ENCODE assay signal across 21 cellular contexts in the genomic region with DNA sequence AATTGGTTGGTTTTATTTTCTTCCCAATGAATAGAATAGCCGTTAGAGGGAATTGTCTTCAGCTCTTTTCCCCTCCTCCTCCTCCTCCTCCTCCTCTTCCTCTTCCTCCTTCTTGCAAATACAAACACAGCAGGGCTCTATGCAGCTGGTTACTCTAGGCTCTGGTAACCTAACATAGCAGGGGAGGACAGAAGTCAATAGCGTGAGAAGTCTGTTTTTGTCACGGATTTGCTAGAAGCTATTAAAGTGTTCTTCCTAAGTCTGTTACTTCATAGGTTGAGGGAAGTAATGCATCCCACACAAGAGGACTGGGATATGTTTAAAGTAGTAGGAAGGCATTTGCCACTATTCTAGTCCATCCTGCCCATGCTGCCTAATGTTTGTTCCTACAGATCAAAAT.
DNase-seq lines count a peak whose midpoint lies in the region; ATAC-seq, FAIRE-seq and TF ChIP-seq lines count a peak whose summit lies in the region.
"Had no signal": no experiment of that assay in that cellular context is flagged by ENCODE, and none has a peak within 500 bp of the region (broad histone marks: within the 10 kb centered on the region; RNA-seq: fewer than 3 reads in every experiment).

No MANE protein-coding gene starts in this region.

- no peak for DNase-seq in Right ventricle myocardium superior
- no peak for DNase-seq in right atrium auricular region (ENCODE audit: low spot score)
- DNase-seq in astrocyte (ENCODE audit: low read depth), result no peak
- no peak for DNase-seq in upper lobe of right lung
- no peak for DNase-seq in ecto neural progenitor cell (ENCODE audit: low spot score)
- DNase-seq in activated naive CD8-positive, alpha-beta T cell treated with anti-CD3 and anti-CD28 coated beads, Interleukin-2, amount 50 U/mL, for 24 hours, result no peak
- no peak for DNase-seq in DMS153 treated with DMSO at 0.1 percent for 48 hours (lab: John Stamatoyannopoulos, UW; ENCODE audit: unreplicated experiment)
- DNase-seq: activated CD4-positive, CD25-positive, alpha-beta regulatory T cell treated with anti-CD3 and anti-CD28 coated beads, Interleukin-2, amount 50 U/mL, for 72 hours; aorta; CD4-positive, alpha-beta T cell; cortex of kidney; DMS79; erythroblast; NCI-H187 treated with DMSO at 0.1 percent for 48 hours; NK-92 treated with Interleukin-12 subunit alpha and Interleukin-12 subunit beta, amount 100 ng/mL, for 24 hours; stimulated activated naive CD4-positive, alpha-beta T cell treated with Interleukin-2 at 50 U/mL for 16 hours had no signal

- H3K27me3 ChIP-seq in right atrium auricular region (no peaks in the 10 kb centered on the region), astrocyte (ENCODE audit: insufficient read depth, low read length) (no peaks in the 10 kb centered on the region), upper lobe of right lung (no peaks in the 10 kb centered on the region)

- peaks cover 12% of the 10 kb centered on the region for H3K79me2 ChIP-seq in astrocyte (ENCODE audit: insufficient read depth, low read length)

- H3K4me3 ChIP-seq in right atrium auricular region (no peak overlapping the region), astrocyte (ENCODE audit: insufficient read depth, low read depth, low read length) (no peak overlapping the region), mesodermal cell (ENCODE audit: extremely low read depth, insufficient read depth, low read length, poor library complexity, severe bottlenecking) (no peak overlapping the region), upper lobe of right lung (no peak overlapping the region)
- H3K4me3 ChIP-seq: A549, lung had no signal

- H3K27ac ChIP-seq in right atrium auricular region, result no peak overlapping the region
- peak overlapping the region; percentile 72 for H3K27ac ChIP-seq in astrocyte (ENCODE audit: low read depth, low read length)
- peak overlapping the region; percentile 70 for H3K27ac ChIP-seq in mesodermal cell (ENCODE audit: low read depth, low read length, severe bottlenecking)
- no peak overlapping the region for H3K27ac ChIP-seq in upper lobe of right lung
- H3K27ac ChIP-seq: A549 had no signal

- no peak overlapping the region for H3K4me3 Mint-ChIP-seq in astrocyte (ENCODE audit: unreplicated experiment)
- H3K4me3 Mint-ChIP-seq in activated naive CD8-positive, alpha-beta T cell treated with anti-CD3 and anti-CD28 coated beads, Interleukin-2, amount 50 U/mL, for 24 hours, result no peak overlapping the region
- H3K4me3 Mint-ChIP-seq: CD4-positive, alpha-beta T cell; natural killer cell treated with Interleukin-12 subunit alpha and Interleukin-12 subunit beta and Interleukin-15 and Interleukin-18, amount 100 ng/mL, for 72 hours; T-helper 2 cell treated with Interferon-gamma antibody and Interleukin-4, amounts not matched to agents 5 μg/mL and 100 μg/mL, for 36 hours had no signal

- H4K20me1 ChIP-seq in astrocyte (ENCODE audit: insufficient read depth, low read length), result peaks cover 5% of the 10 kb centered on the region

- no peak for FAIRE-seq in astrocyte (lab: Jason Lieb, UNC)
- FAIRE-seq: A549 had no signal

- peak overlapping the region; percentile 46 for H3K9ac ChIP-seq in astrocyte (ENCODE audit: low read length)

- peak overlapping the region; percentile 49 for H3K4me2 ChIP-seq in astrocyte (ENCODE audit: low read length)
- H3K4me2 ChIP-seq: A549 had no signal

- ATAC-seq in Right ventricle myocardium superior (ENCODE audit: poor library complexity) (peak; percentile 37), upper lobe of right lung (peak; percentile 60)
- ATAC-seq in activated naive CD8-positive, alpha-beta T cell treated with anti-CD3 and anti-CD28 coated beads, Interleukin-2, amount 50 U/mL, for 24 hours, result no peak
- ATAC-seq: A549; natural killer cell treated with Interleukin-12 subunit alpha and Interleukin-12 subunit beta and Interleukin-15 and Interleukin-18, amount 100 ng/mL, for 72 hours had no signal

- H3K4me1 ChIP-seq in right atrium auricular region (peaks cover 0 to 16% of the 10 kb centered on the region in 2 donors), astrocyte (ENCODE audit: insufficient read depth, low read length) (peaks cover 21% of the 10 kb centered on the region), mesodermal cell (ENCODE audit: control insufficient read depth, insufficient read depth, low read length, poor library complexity, severe bottlenecking) (peaks cover 18% of the 10 kb centered on the region), upper lobe of right lung (peaks cover 13% of the 10 kb centered on the region)
- H3K4me1 ChIP-seq: A549 had no signal

- TF ChIP-seq CTCF in right atrium auricular region (IDR thresholded peaks at IDR 0.05) (no peak), astrocyte (IDR thresholded peaks at IDR 0.05; ENCODE audit: insufficient read depth, low read depth, low read length) (no peak), upper lobe of right lung (IDR thresholded peaks at IDR 0.05) (no peak)

- H3K36me3 ChIP-seq in right atrium auricular region, result no peaks in the 10 kb centered on the region
- H3K36me3 ChIP-seq in astrocyte (ENCODE audit: insufficient read depth, low read length), result no peaks in the 10 kb centered on the region
- peaks cover 12% of the 10 kb centered on the region for H3K36me3 ChIP-seq in mesodermal cell (ENCODE audit: control insufficient read depth, insufficient read depth, low read length)
- no peaks in the 10 kb centered on the region for H3K36me3 ChIP-seq in upper lobe of right lung

- H3K27me3 Mint-ChIP-seq in astrocyte (ENCODE audit: low read depth, unreplicated experiment), result no peaks in the 10 kb centered on the region
- H3K27me3 Mint-ChIP-seq in activated naive CD8-positive, alpha-beta T cell treated with anti-CD3 and anti-CD28 coated beads, Interleukin-2, amount 50 U/mL, for 24 hours, result no peaks in the 10 kb centered on the region
- H3K27me3 Mint-ChIP-seq: CD4-positive, alpha-beta T cell; natural killer cell treated with Interleukin-12 subunit alpha and Interleukin-12 subunit beta and Interleukin-15 and Interleukin-18, amount 100 ng/mL, for 72 hours had no signal

- peaks cover 37% of the 10 kb centered on the region for H3K4me1 Mint-ChIP-seq in astrocyte (ENCODE audit: low read depth, unreplicated experiment)
- H3K4me1 Mint-ChIP-seq in activated naive CD8-positive, alpha-beta T cell treated with anti-CD3 and anti-CD28 coated beads, Interleukin-2, amount 50 U/mL, for 24 hours, result peaks cover 10% of the 10 kb centered on the region

- H3K9me3 ChIP-seq in right atrium auricular region (no peaks in the 10 kb centered on the region), astrocyte (ENCODE audit: insufficient read depth, low read depth, low read length) (no peaks in the 10 kb centered on the region), mesodermal cell (ENCODE audit: control insufficient read depth, low read length) (peaks cover 5% of the 10 kb centered on the region), upper lobe of right lung (no peaks in the 10 kb centered on the region)
- H3K9me3 ChIP-seq: A549 had no signal

- 80% methylated on average over 2 of the region's 3 CpGs; no CpG with 5 or more reads in 1 of the 2 experiments for WGBS in mesodermal cell (ENCODE audit: insufficient coverage in 2 of 2), 2 experiments

- H3K36me3 Mint-ChIP-seq in astrocyte (ENCODE audit: low read depth, unreplicated experiment), result peaks cover 19% of the 10 kb centered on the region
- H3K36me3 Mint-ChIP-seq in activated naive CD8-positive, alpha-beta T cell treated with anti-CD3 and anti-CD28 coated beads, Interleukin-2, amount 50 U/mL, for 24 hours (ENCODE audit: low read depth), result peaks cover 3% of the 10 kb centered on the region
- H3K36me3 Mint-ChIP-seq: natural killer cell treated with Interleukin-12 subunit alpha and Interleukin-12 subunit beta and Interleukin-15 and Interleukin-18, amount 100 ng/mL, for 72 hours had no signal

- H3K9me3 Mint-ChIP-seq in astrocyte (ENCODE audit: unreplicated experiment), result peaks cover 10% of the 10 kb centered on the region
- H3K9me3 Mint-ChIP-seq in activated naive CD8-positive, alpha-beta T cell treated with anti-CD3 and anti-CD28 coated beads, Interleukin-2, amount 50 U/mL, for 24 hours, result no peaks in the 10 kb centered on the region
- H3K9me3 Mint-ChIP-seq: CD4-positive, alpha-beta T cell; natural killer cell treated with Interleukin-12 subunit alpha and Interleukin-12 subunit beta and Interleukin-15 and Interleukin-18, amount 100 ng/mL, for 72 hours; T-helper 2 cell treated with Interferon-gamma antibody and Interleukin-4, amounts not matched to agents 5 μg/mL and 100 μg/mL, for 36 hours had no signal

- peak overlapping the region; percentile 96 for H3K27ac Mint-ChIP-seq in astrocyte (ENCODE audit: unreplicated experiment)
- no peak overlapping the region for H3K27ac Mint-ChIP-seq in activated naive CD8-positive, alpha-beta T cell treated with anti-CD3 and anti-CD28 coated beads, Interleukin-2, amount 50 U/mL, for 24 hours
- H3K27ac Mint-ChIP-seq: CD4-positive, alpha-beta T cell; T-helper 2 cell treated with Interferon-gamma antibody and Interleukin-4, amounts not matched to agents 5 μg/mL and 100 μg/mL, for 36 hours had no signal

- intact Hi-C loops in Right ventricle myocardium superior (cut with DNase I) (no loop called here), upper lobe of right lung (cut with DNase I) (no loop called here)

- H2AFZ ChIP-seq in astrocyte (ENCODE audit: low read depth, low read length), result no peak overlapping the region

Comparison
In these comparisons a context has a peak if more than half of its experiments do, and no peak if none do; other contexts are left out.
1. H3K27ac ChIP-seq: peak in astrocyte (single experiment) and mesodermal cell (single experiment); none in right atrium auricular region (0 of 2) and upper lobe of right lung (single experiment).